1 cellular context compared by ENCODE assay signal in genomic region chr19:4144666-4145261, GRCh38.
TF ChIP-seq lines count a peak whose summit lies in the region.

No MANE protein-coding gene starts in this region.

TF ChIP-seq in HCT116, 20 proteins besides CTCF, POLR2A, EP300 and RAD21 (continued from another document):
- TF ChIP-seq, protein P1, sequence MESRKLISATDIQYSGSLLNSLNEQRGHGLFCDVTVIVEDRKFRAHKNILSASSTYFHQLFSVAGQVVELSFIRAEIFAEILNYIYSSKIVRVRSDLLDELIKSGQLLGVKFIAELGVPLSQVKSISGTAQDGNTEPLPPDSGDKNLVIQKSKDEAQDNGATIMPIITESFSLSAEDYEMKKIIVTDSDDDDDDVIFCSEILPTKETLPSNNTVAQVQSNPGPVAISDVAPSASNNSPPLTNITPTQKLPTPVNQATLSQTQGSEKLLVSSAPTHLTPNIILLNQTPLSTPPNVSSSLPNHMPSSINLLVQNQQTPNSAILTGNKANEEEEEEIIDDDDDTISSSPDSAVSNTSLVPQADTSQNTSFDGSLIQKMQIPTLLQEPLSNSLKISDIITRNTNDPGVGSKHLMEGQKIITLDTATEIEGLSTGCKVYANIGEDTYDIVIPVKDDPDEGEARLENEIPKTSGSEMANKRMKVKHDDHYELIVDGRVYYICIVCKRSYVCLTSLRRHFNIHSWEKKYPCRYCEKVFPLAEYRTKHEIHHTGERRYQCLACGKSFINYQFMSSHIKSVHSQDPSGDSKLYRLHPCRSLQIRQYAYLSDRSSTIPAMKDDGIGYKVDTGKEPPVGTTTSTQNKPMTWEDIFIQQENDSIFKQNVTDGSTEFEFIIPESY (IDR thresholded peaks at IDR 0.05; ENCODE audit: extremely low read depth, insufficient replicate concordance, low read length), result peak; percentile 42
- TF ChIP-seq JUND (IDR thresholded peaks at IDR 0.05) (peak; percentile 25; the same call in 1 of the 2 replicates), FOSL1 (IDR thresholded peaks at IDR 0.05; ENCODE audit: low read depth) (peak; percentile 55; the same call in 1 of the 2 replicates), CBX3 (IDR thresholded peaks at IDR 0.05; ENCODE audit: low read depth) (no peak), SP1 (IDR thresholded peaks at IDR 0.05; ENCODE audit: low read depth) (peak; percentile 91), ZFX (IDR thresholded peaks at IDR 0.05) (no peak), EZH2phosphoT487 (IDR thresholded peaks at IDR 0.05; ENCODE audit: borderline replicate concordance) (no peak), SIN3A (IDR thresholded peaks at IDR 0.05; ENCODE audit: low read depth) (no peak), YY1 (IDR thresholded peaks at IDR 0.05; ENCODE audit: extremely low read depth, insufficient replicate concordance, low read depth, low read length) (peak; percentile 62)
- TF ChIP-seq, protein P2, sequence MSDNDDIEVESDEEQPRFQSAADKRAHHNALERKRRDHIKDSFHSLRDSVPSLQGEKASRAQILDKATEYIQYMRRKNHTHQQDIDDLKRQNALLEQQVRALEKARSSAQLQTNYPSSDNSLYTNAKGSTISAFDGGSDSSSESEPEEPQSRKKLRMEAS (IDR thresholded peaks at IDR 0.05), result no peak; the same call in 1 of the 2 replicates
